10 cellular contexts compared by ENCODE assay signal in genomic region chr13:43880451-43880850, GRCh38. TPM values are rescaled to one million over a fixed set of nuclear protein-coding genes. Genes with fewer than 3 reads are reported as not detected.
A peak's percentile ranks its signal among the peaks of the same experiment; 100 is the strongest.
DNase-seq lines count a peak whose midpoint lies in the region; ATAC-seq, FAIRE-seq and TF ChIP-seq lines count a peak whose summit lies in the region.
"Had no signal": no experiment of that assay in that cellular context is flagged by ENCODE, and none has a peak within 500 bp of the region (broad histone marks: within the 10 kb centered on the region; RNA-seq: fewer than 3 reads in every experiment).

No MANE protein-coding gene starts in this region.

- H3K9ac ChIP-seq in astrocyte (ENCODE audit: low read length), result no peak overlapping the region
- H3K9ac ChIP-seq in liver (ENCODE audit: low read depth in 1 of 2, low read length in 2 of 2), result no peak overlapping the region

- intact Hi-C loops in tibial artery (cut with DNase I; ENCODE audit: low total_unique reads), result no loop called here

- H3K27ac ChIP-seq in astrocyte (ENCODE audit: low read depth, low read length) (no peak overlapping the region), liver (ENCODE audit: low read depth in 1 of 2, low read length in 2 of 2) (no peak overlapping the region), tibial artery (peak overlapping the region in 1 of 2 donors; percentile 99), foreskin keratinocyte (no peak overlapping the region)

- peaks cover 14% of the 10 kb centered on the region for H3K4me1 Mint-ChIP-seq in activated naive CD4-positive, alpha-beta T cell treated with anti-CD3 and anti-CD28 coated beads, Interleukin-2, amount 10 ng/mL, durations not matched to agents 7 days and 5 days
- peaks cover 14% of the 10 kb centered on the region for H3K4me1 Mint-ChIP-seq in astrocyte (ENCODE audit: low read depth, unreplicated experiment)

- no peak for TF ChIP-seq CTCF in astrocyte (IDR thresholded peaks at IDR 0.05; ENCODE audit: insufficient read depth, low read depth, low read length)
- TF ChIP-seq CTCF in liver (IDR thresholded peaks at IDR 0.05; ENCODE audit: low read depth, low read length, missing input control), result no peak
- TF ChIP-seq CTCF in tibial artery (IDR thresholded peaks at IDR 0.05), result no peak
- no peak for TF ChIP-seq CTCF in foreskin keratinocyte (conservative IDR thresholded peaks at IDR 0.05)

- no peaks in the 10 kb centered on the region for H4K20me1 ChIP-seq in astrocyte (ENCODE audit: insufficient read depth, low read length)

- FAIRE-seq in astrocyte (lab: Jason Lieb, UNC), result no peak
- FAIRE-seq: G401.6, small intestine had no signal

- peaks cover 13% of the 10 kb centered on the region for H3K27me3 Mint-ChIP-seq in activated naive CD4-positive, alpha-beta T cell treated with anti-CD3 and anti-CD28 coated beads, Interleukin-2, amount 10 ng/mL, durations not matched to agents 7 days and 5 days
- H3K27me3 Mint-ChIP-seq in astrocyte (ENCODE audit: low read depth, unreplicated experiment), result no peaks in the 10 kb centered on the region

- H3K4me3 Mint-ChIP-seq in activated naive CD4-positive, alpha-beta T cell treated with anti-CD3 and anti-CD28 coated beads, Interleukin-2, amount 10 ng/mL, durations not matched to agents 7 days and 5 days, result peak overlapping the region; percentile 83
- H3K4me3 Mint-ChIP-seq in astrocyte (ENCODE audit: unreplicated experiment), result peak overlapping the region; percentile 91

- DNase-seq in activated naive CD4-positive, alpha-beta T cell treated with anti-CD3 and anti-CD28 coated beads, Interleukin-2, amount 10 ng/mL, durations not matched to agents 7 days and 5 days, result no peak
- DNase-seq in activated naive CD4-positive, alpha-beta T cell treated with Interleukin-2 at 50 U/mL for 16 hours, result no peak
- no peak for DNase-seq in astrocyte (ENCODE audit: low read depth)
- no peak for DNase-seq in tibial artery
- DNase-seq in foreskin keratinocyte, result no peak
- DNase-seq in DMS 273 treated with DMSO at 0.1 percent for 48 hours (lab: John Stamatoyannopoulos, UW), result no peak
- DNase-seq in cerebellum (ENCODE audit: low spot score), result no peak

- H3K9me3 Mint-ChIP-seq in activated naive CD4-positive, alpha-beta T cell treated with anti-CD3 and anti-CD28 coated beads, Interleukin-2, amount 10 ng/mL, durations not matched to agents 7 days and 5 days, result no peaks in the 10 kb centered on the region
- no peaks in the 10 kb centered on the region for H3K9me3 Mint-ChIP-seq in astrocyte (ENCODE audit: unreplicated experiment)

- H3K4me2 ChIP-seq in astrocyte (ENCODE audit: low read length), result peak overlapping the region; percentile 92

- CTCF ChIA-PET in activated naive CD4-positive, alpha-beta T cell treated with anti-CD3 and anti-CD28 coated beads, Interleukin-2, amount 10 ng/mL, durations not matched to agents 7 days and 5 days (lab: Charles Lee), result no interaction called here

- H3K36me3 ChIP-seq in astrocyte (ENCODE audit: insufficient read depth, low read length) (no peaks in the 10 kb centered on the region), liver (ENCODE audit: control insufficient read depth in 4 of 4, insufficient read depth in 3 of 4, low read depth in 1 of 4, low read length in 3 of 4) (peaks cover 0 to 3% (median 0%) of the 10 kb centered on the region in 4 donors), tibial artery (no peaks in the 10 kb centered on the region)

- TF ChIP-seq RAD21 in liver (IDR thresholded peaks at IDR 0.05), result no peak

- H3K36me3 Mint-ChIP-seq in activated naive CD4-positive, alpha-beta T cell treated with anti-CD3 and anti-CD28 coated beads, Interleukin-2, amount 10 ng/mL, durations not matched to agents 7 days and 5 days, result peaks cover 3% of the 10 kb centered on the region
- H3K36me3 Mint-ChIP-seq in astrocyte (ENCODE audit: low read depth, unreplicated experiment), result peaks cover 2% of the 10 kb centered on the region

- 51% methylated on average over 9 of the region's 9 CpGs for WGBS in liver

- H3K4me3 ChIP-seq in astrocyte (ENCODE audit: insufficient read depth, low read depth, low read length) (peak overlapping the region; percentile 72), liver (ENCODE audit: low read depth in 1 of 3, low read length in 3 of 3) (peak overlapping the region; percentile 46 to 79 (median 75)), tibial artery (peak overlapping the region; percentile 86 to 94)

- H3K4me1 ChIP-seq in astrocyte (ENCODE audit: insufficient read depth, low read length) (peaks cover 11% of the 10 kb centered on the region), liver (ENCODE audit: control insufficient read depth in 4 of 4, insufficient read depth in 4 of 4, low read length in 3 of 4) (peaks cover 4 to 20% (median 8%) of the 10 kb centered on the region in 4 donors), tibial artery (peaks cover 0 to 13% (median 4%) of the 10 kb centered on the region in 4 donors), foreskin keratinocyte (peaks cover 14% of the 10 kb centered on the region)

- peak overlapping the region; percentile 62 for H3K27ac Mint-ChIP-seq in activated naive CD4-positive, alpha-beta T cell treated with anti-CD3 and anti-CD28 coated beads, Interleukin-2, amount 10 ng/mL, durations not matched to agents 7 days and 5 days
- H3K27ac Mint-ChIP-seq in astrocyte (ENCODE audit: unreplicated experiment), result no peak overlapping the region

- H2AFZ ChIP-seq in astrocyte (ENCODE audit: low read depth, low read length), result peak overlapping the region; percentile 96

- H3K79me2 ChIP-seq in astrocyte (ENCODE audit: insufficient read depth, low read length), result no peaks in the 10 kb centered on the region

- H3K9me3 ChIP-seq in astrocyte (ENCODE audit: insufficient read depth, low read depth, low read length) (no peaks in the 10 kb centered on the region), liver (ENCODE audit: control insufficient read depth in 4 of 4, low read length in 3 of 4) (no peaks in the 10 kb centered on the region), tibial artery (no peaks in the 10 kb centered on the region)

- H3K27me3 ChIP-seq in astrocyte (ENCODE audit: insufficient read depth, low read length), result no peaks in the 10 kb centered on the region
- H3K27me3 ChIP-seq in liver (ENCODE audit: control insufficient read depth in 4 of 4, insufficient read depth in 4 of 4, low read length in 3 of 4), result no peaks in the 10 kb centered on the region
- H3K27me3 ChIP-seq in tibial artery, result no peaks in the 10 kb centered on the region
- H3K27me3 ChIP-seq in foreskin keratinocyte, result no peaks in the 10 kb centered on the region

- no peak for ATAC-seq in foreskin keratinocyte

TF ChIP-seq in liver, 16 proteins besides CTCF, POLR2A, EP300 and RAD21 (continues in another document):
- TF ChIP-seq FOXA2 (IDR thresholded peaks at IDR 0.05), result no peak
- TF ChIP-seq FOXA1 (IDR thresholded peaks at IDR 0.05), result no peak
- TF ChIP-seq EGR1 (IDR thresholded peaks at IDR 0.05; ENCODE audit: low read depth in 2 of 2), result no peak
- no peak for TF ChIP-seq RXRA (IDR thresholded peaks at IDR 0.05)
- no peak for TF ChIP-seq REST (IDR thresholded peaks at IDR 0.05)
- no peak for TF ChIP-seq MAX (IDR thresholded peaks at IDR 0.05)
- no peak for TF ChIP-seq TAF1 (conservative IDR thresholded peaks at IDR 0.05)
- TF ChIP-seq SP1 (IDR thresholded peaks at IDR 0.05), result no peak
- TF ChIP-seq NR2F2 (IDR thresholded peaks at IDR 0.05), result no peak
- TF ChIP-seq GABPA (IDR thresholded peaks at IDR 0.05 in 1 of 2, conservative IDR thresholded peaks at IDR 0.05 in 1 of 2), result no peak
- TF ChIP-seq HNF4A (conservative IDR thresholded peaks at IDR 0.05), result no peak
- TF ChIP-seq YY1 (IDR thresholded peaks at IDR 0.05), result no peak

RNA-seq across cellular contexts. Expression of gene LACC1, which starts 0.7 kb away (rescaled TPM):
- total RNA-seq in astrocyte, result 7.3 and 9.2 TPM in 2 replicates
- total RNA-seq in liver, result 1 to 10 TPM; 2.6 to 4.4 TPM
- 1 to 10 TPM; 2.2 to 2.5 TPM for polyA plus RNA-seq in liver
- 6.7 and 8.3 TPM in 2 replicates for total RNA-seq in foreskin keratinocyte
- 2.2 and 2.5 TPM in 2 replicates for polyA plus RNA-seq in foreskin keratinocyte
- 2.4 TPM for total RNA-seq in cerebellum

RNA-seq across cellular contexts. Expression of gene CCDC122, which starts 0.9 kb away (rescaled TPM):
- total RNA-seq in astrocyte, result 5.1 and 6.7 TPM in 2 replicates
- 1 to 10 TPM; 1.3 to 2.3 TPM for total RNA-seq in liver
- polyA plus RNA-seq in liver, result 1 to 10 TPM; 1.2 to 2.2 TPM
- total RNA-seq in foreskin keratinocyte, result 9.2 and 11.6 TPM in 2 replicates
- 3.5 and 4.0 TPM in 2 replicates for polyA plus RNA-seq in foreskin keratinocyte
- 4.2 TPM for total RNA-seq in cerebellum
